ENCODE assay signal across 29 cellular contexts in genomic region chr6:52254731-52255378, GRCh38. TPM values are rescaled to one million over a fixed set of nuclear protein-coding genes. Genes with fewer than 3 reads are reported as not detected.
A peak's percentile ranks its signal among the peaks of the same experiment; 100 is the strongest.
DNase-seq lines count a peak whose midpoint lies in the region; ATAC-seq and TF ChIP-seq lines count a peak whose summit lies in the region.
"Had no signal": no experiment of that assay in that cellular context is flagged by ENCODE, and none has a peak within 500 bp of the region (broad histone marks: within the 10 kb centered on the region; RNA-seq: fewer than 3 reads in every experiment).

No MANE protein-coding gene starts in this region.

- TF ChIP-seq CTCF in GM10248 (IDR thresholded peaks at IDR 0.05; ENCODE audit: control extremely low read depth, extremely low read depth, low read depth, missing control alignments) = no peak

- no peak overlapping the region for H3K27ac Mint-ChIP-seq in activated CD4-positive, alpha-beta T cell treated with anti-CD3 and anti-CD28 coated beads, Interleukin-2, amount 10 ng/mL, durations not matched to agents 24 days and 14 days
- peak overlapping the region; percentile 18 for H3K27ac Mint-ChIP-seq in activated naive CD8-positive, alpha-beta T cell

- H3K27me3 Mint-ChIP-seq in activated CD4-positive, alpha-beta T cell treated with anti-CD3 and anti-CD28 coated beads, Interleukin-2, amount 10 ng/mL, durations not matched to agents 24 days and 14 days = peaks cover 40% of the 10 kb centered on the region
- peaks cover 8% of the 10 kb centered on the region for H3K27me3 Mint-ChIP-seq in activated naive CD8-positive, alpha-beta T cell

- peak overlapping the region; percentile 18 for H3K4me3 Mint-ChIP-seq in activated CD4-positive, alpha-beta T cell treated with anti-CD3 and anti-CD28 coated beads, Interleukin-2, amount 10 ng/mL, durations not matched to agents 24 days and 14 days
- H3K4me3 Mint-ChIP-seq in activated naive CD8-positive, alpha-beta T cell = no peak overlapping the region

- no peak for DNase-seq in activated CD4-positive, alpha-beta T cell treated with anti-CD3 and anti-CD28 coated beads, Interleukin-2, amount 10 ng/mL, durations not matched to agents 24 days and 14 days
- no peak for DNase-seq in activated CD4-positive, alpha-beta T cell treated with anti-CD3 and anti-CD28 coated beads for 4 hours
- DNase-seq in GM10248 (ENCODE audit: extremely low spot score) (peak; percentile 25), NCI-H2107 treated with DMSO at 0.1 percent for 48 hours (lab: John Stamatoyannopoulos, UW; ENCODE audit: unreplicated experiment) (no peak), DMS114 treated with DMSO at 0.1 percent for 48 hours (lab: John Stamatoyannopoulos, UW; ENCODE audit: unreplicated experiment) (no peak)
- DNase-seq: activated CD8-positive, alpha-beta memory T cell treated with anti-CD3 and anti-CD28 coated beads, Interleukin-2, amount 50 U/mL, for 48 hours; activated gamma-delta T cell; Caco-2; DMS79; H7; kidney glomerular epithelial cell; MM.1S; NCI-H1105 treated with DMSO at 0.1 percent for 48 hours; NCI-H187 treated with DMSO at 0.1 percent for 48 hours; NCI-H2227 treated with DMSO at 0.1 percent for 48 hours; NCI-H526; SK-N-SH; stimulated activated naive CD4-positive, alpha-beta T cell had no signal

- CTCF ChIA-PET in GM10248 (lab: Yijun Ruan, JAX) = interaction anchor here (1.2 to 1.4 kb wide), 3 partner anchors 9 to 15 kb away, joined by 5 to 11 read pairs (median 5); no protein-coding TSS in a partner anchor

- intact Hi-C loops in activated CD4-positive, alpha-beta T cell treated with anti-CD3 and anti-CD28 coated beads, Interleukin-2, amount 10 ng/mL, durations not matched to agents 24 days and 14 days (cut with micrococcal nuclease) = loop anchor here (1.0 to 2.0 kb wide), 2 partner anchors 28 to 92 kb away; no protein-coding TSS in a partner anchor

- ATAC-seq in GM19452 (IDR thresholded peaks at IDR 0.05; ENCODE audit: unreplicated experiment) (peak; percentile 53), HG03521 (IDR thresholded peaks at IDR 0.05; ENCODE audit: unreplicated experiment) (no peak)

- POLR2A ChIA-PET in GM10248 (lab: Yijun Ruan, JAX) = no interaction called here

- H3K9me3 Mint-ChIP-seq in activated CD4-positive, alpha-beta T cell treated with anti-CD3 and anti-CD28 coated beads, Interleukin-2, amount 10 ng/mL, durations not matched to agents 24 days and 14 days = no peaks in the 10 kb centered on the region
- no peaks in the 10 kb centered on the region for H3K9me3 Mint-ChIP-seq in activated naive CD8-positive, alpha-beta T cell (ENCODE audit: low read depth)

- H3K36me3 Mint-ChIP-seq in activated CD4-positive, alpha-beta T cell treated with anti-CD3 and anti-CD28 coated beads, Interleukin-2, amount 10 ng/mL, durations not matched to agents 24 days and 14 days (ENCODE audit: low read depth) = no peaks in the 10 kb centered on the region
- H3K36me3 Mint-ChIP-seq in activated naive CD8-positive, alpha-beta T cell = no peaks in the 10 kb centered on the region

- peaks cover 35% of the 10 kb centered on the region for H3K4me1 Mint-ChIP-seq in activated CD4-positive, alpha-beta T cell treated with anti-CD3 and anti-CD28 coated beads, Interleukin-2, amount 10 ng/mL, durations not matched to agents 24 days and 14 days
- H3K4me1 Mint-ChIP-seq in activated naive CD8-positive, alpha-beta T cell (ENCODE audit: low read depth) = peaks cover 16% of the 10 kb centered on the region

RNA-seq across cellular contexts. Expression of gene IL17F, which starts 10.6 kb away (rescaled TPM):
- not detected in 2 replicates for total RNA-seq in activated CD4-positive, alpha-beta T cell treated with anti-CD3 and anti-CD28 coated beads, Interleukin-2, amount 10 ng/mL, durations not matched to agents 24 days and 14 days
- total RNA-seq: A172, breast epithelium, Caco-2, chondrocyte, frontal cortex, H7, HepG2, lower leg skin, myocyte, thoracic aorta had no signal

RNA-seq across cellular contexts. Expression of gene MCM3, which starts 29.7 kb away (rescaled TPM):
- 239 and 240 TPM in 2 replicates for total RNA-seq in activated CD4-positive, alpha-beta T cell treated with anti-CD3 and anti-CD28 coated beads, Interleukin-2, amount 10 ng/mL, durations not matched to agents 24 days and 14 days
